In genomic region chr7:6857714-6858314, GRCh38 we compare ENCODE assay signal across 7 cellular contexts. TPM values are rescaled to one million over a fixed set of nuclear protein-coding genes. Genes with fewer than 3 reads are reported as not detected.
DNase-seq lines count a peak whose midpoint lies in the region; ATAC-seq and TF ChIP-seq lines count a peak whose summit lies in the region.
"Not testable (repeated sequence)": the region's sequence is repeated elsewhere in the genome, so short reads cannot be mapped to it uniquely, and the experiment has no call there.

No MANE protein-coding gene starts in this region.

- not testable (repeated sequence) for H3K4me3 ChIP-seq in right lobe of liver

- DNase-seq in GM10266 (ENCODE audit: extremely low spot score) (peak; percentile 35), NCI-H1105 treated with DMSO at 0.1 percent for 48 hours (lab: John Stamatoyannopoulos, UW) (peak; percentile 32), SK-N-DZ (ENCODE audit: low spot score) (peak; percentile 61), right lobe of liver (peak; percentile 69 to 76 (median 75))
- DNase-seq in activated T-cell treated with anti-CD3 and anti-CD28 coated beads, Interleukin-2, amount 50 U/mL, for 4 hours = peak; percentile 76
- peak; percentile 74 to 81 (median 78) for DNase-seq in effector memory CD8-positive, alpha-beta T cell
- DNase-seq in stimulated activated CD4-positive, alpha-beta T cell treated with anti-CD3 and anti-CD28 coated beads, Interleukin-1b, Interleukin-23, amount 100 ng/mL, for 1 hour (ENCODE audit: low read depth in 2 of 2) = peak; percentile 54 to 65

- H3K27ac ChIP-seq in right lobe of liver = not testable (repeated sequence)

- not testable (repeated sequence) for H3K4me1 ChIP-seq in right lobe of liver

- TF ChIP-seq POLR2A in right lobe of liver (IDR thresholded peaks at IDR 0.05) = not testable (repeated sequence)

- ATAC-seq in activated T-cell treated with anti-CD3 and anti-CD28 coated beads, Interleukin-2, amount 50 U/mL, for 4 hours; effector memory CD8-positive, alpha-beta T cell (replicated peaks); right lobe of liver: not testable (repeated sequence)

- not testable (repeated sequence) for H3K9me3 Mint-ChIP-seq in activated T-cell treated with anti-CD3 and anti-CD28 coated beads, Interleukin-2, amount 50 U/mL, for 4 hours; effector memory CD8-positive, alpha-beta T cell

- 8% methylated on average over 2 of the region's 14 CpGs for WGBS in right lobe of liver (ENCODE audit: insufficient coverage, low coverage, low lambda C conversion rate, missing lambda C conversion rate)

- H3K27me3 ChIP-seq in right lobe of liver = not testable (repeated sequence)

- H3K27me3 Mint-ChIP-seq in activated T-cell treated with anti-CD3 and anti-CD28 coated beads, Interleukin-2, amount 50 U/mL, for 4 hours (ENCODE audit: low read depth) = peaks cover 18% of the 10 kb centered on the region
- peaks cover 12 to 40% of the 10 kb centered on the region in 2 donors for H3K27me3 Mint-ChIP-seq in effector memory CD8-positive, alpha-beta T cell

- H3K36me3 ChIP-seq in right lobe of liver = not testable (repeated sequence)

- H3K9me3 ChIP-seq in right lobe of liver = not testable (repeated sequence)

- H3K27ac Mint-ChIP-seq in effector memory CD8-positive, alpha-beta T cell = not testable (repeated sequence)

- H3K4me1 Mint-ChIP-seq in activated T-cell treated with anti-CD3 and anti-CD28 coated beads, Interleukin-2, amount 50 U/mL, for 4 hours (ENCODE audit: low read depth) = not testable (repeated sequence)
- H3K4me1 Mint-ChIP-seq in effector memory CD8-positive, alpha-beta T cell (ENCODE audit: low read depth in 2 of 2) = peaks cover 7 to 13% of the 10 kb centered on the region in 2 donors

- intact Hi-C loops in right lobe of liver (cut with DNase I) = not testable (repeated sequence)

- H3K36me3 Mint-ChIP-seq in activated T-cell treated with anti-CD3 and anti-CD28 coated beads, Interleukin-2, amount 50 U/mL, for 4 hours (ENCODE audit: insufficient read depth); effector memory CD8-positive, alpha-beta T cell (ENCODE audit: insufficient read depth): not testable (repeated sequence)

- not testable (repeated sequence) for H3K4me3 Mint-ChIP-seq in activated T-cell treated with anti-CD3 and anti-CD28 coated beads, Interleukin-2, amount 50 U/mL, for 4 hours; effector memory CD8-positive, alpha-beta T cell

- TF ChIP-seq CTCF in GM10266 (IDR thresholded peaks at IDR 0.05; ENCODE audit: control insufficient read depth, insufficient read depth, low read depth, missing control alignments) (peak; percentile 75), right lobe of liver (IDR thresholded peaks at IDR 0.05) (peak; percentile 43 to 77 (median 76))

RNA-seq across cellular contexts. Expression of gene CCZ1B, which starts 31.7 kb away (rescaled TPM):
- polyA plus RNA-seq in SK-N-DZ (2014; cell fraction: cytosol; rRNA removed) = 34.6 and 35.7 TPM in 2 replicates
- polyA plus RNA-seq in SK-N-DZ (2014; cell fraction: nucleus; rRNA removed) = 90.4 and 97.8 TPM in 2 replicates
- 10 to 100 TPM; 57.9 to 64.8 (median 61.9) TPM for total RNA-seq in activated T-cell treated with anti-CD3 and anti-CD28 coated beads, Interleukin-2, amount 50 U/mL, for 4 hours
- 10 to 100 TPM in 5 of 6 experiments, 1 to 10 TPM in 1; 6.5 to 24.1 (median 16.2) TPM for total RNA-seq in right lobe of liver
